Comparison of ENCODE assay signal across 21 cellular contexts in genomic region chr9:134678671-134679443, GRCh38. TPM values are rescaled to one million over a fixed set of nuclear protein-coding genes. Genes with fewer than 3 reads are reported as not detected.
DNase-seq lines count a peak whose midpoint lies in the region; ATAC-seq and TF ChIP-seq lines count a peak whose summit lies in the region.
"Had no signal": no experiment of that assay in that cellular context is flagged by ENCODE, and none has a peak within 500 bp of the region (broad histone marks: within the 10 kb centered on the region; RNA-seq: fewer than 3 reads in every experiment).

No MANE protein-coding gene starts in this region.

- no peak overlapping the region for H3K4me3 ChIP-seq in GM23338
- no peak overlapping the region for H3K4me3 ChIP-seq in SJCRH30
- H3K4me3 ChIP-seq in right lobe of liver = no peak overlapping the region
- H3K4me3 ChIP-seq in breast epithelium = no peak overlapping the region
- H3K4me3 ChIP-seq: skin epidermis had no signal

- DNase-seq in GM23338 (ENCODE audit: low spot score) (no peak), SJCRH30 (peak; percentile 36 to 47), right lobe of liver (peak in 2 of 3 donors; percentile 10 to 39), retina (peak; percentile 82), breast epithelium (ENCODE audit: low spot score in 2 of 2) (no peak)
- DNase-seq in activated CD8-positive, alpha-beta memory T cell treated with anti-CD3 and anti-CD28 coated beads, Interleukin-2, amount 50 U/mL, for 48 hours = no peak
- no peak for DNase-seq in stimulated activated effector memory CD8-positive, alpha-beta T cell treated with anti-CD3 and anti-CD28 coated beads, Interleukin-12 subunit alpha, Interleukin-12 subunit beta, amount 100 ng/mL, for 72 hours (ENCODE audit: low spot score in 2 of 2)
- DNase-seq: activated naive CD8-positive, alpha-beta T cell treated with anti-CD3 and anti-CD28 coated beads for 36 hours; BE2C; GF-D8; H9; NCI-H2029 treated with DMSO at 0.1 percent for 48 hours; NCI-H226 had no signal

- 41% methylated on average over 5 of the region's 17 CpGs for WGBS in right lobe of liver (ENCODE audit: insufficient coverage, low coverage, low lambda C conversion rate, missing lambda C conversion rate)

- H3K9me3 Mint-ChIP-seq in GM23338 = no peaks in the 10 kb centered on the region; the same call in 1 of the 3 replicates
- no peaks in the 10 kb centered on the region for H3K9me3 Mint-ChIP-seq in stimulated activated effector memory CD8-positive, alpha-beta T cell treated with anti-CD3 and anti-CD28 coated beads, Interleukin-12 subunit alpha, Interleukin-12 subunit beta, amount 100 ng/mL, for 72 hours
- H3K9me3 Mint-ChIP-seq: activated naive CD8-positive, alpha-beta T cell treated with anti-CD3 and anti-CD28 coated beads for 36 hours; activated T-helper 2 cell treated with anti-CD3 and anti-CD28 coated beads, Interferon-gamma antibody, Interleukin-2, Interleukin-4, amounts not matched to agents 10 μg/mL and 5 μg/mL and 100 μg/mL, durations not matched to agents 14 hours and 24 hours and 36 hours had no signal

- H3K4me1 Mint-ChIP-seq in GM23338 = peaks cover 5% of the 10 kb centered on the region; the same call in 2 of the 3 replicates
- H3K4me1 Mint-ChIP-seq in stimulated activated effector memory CD8-positive, alpha-beta T cell treated with anti-CD3 and anti-CD28 coated beads, Interleukin-12 subunit alpha, Interleukin-12 subunit beta, amount 100 ng/mL, for 72 hours = no peaks in the 10 kb centered on the region
- H3K4me1 Mint-ChIP-seq: activated naive CD8-positive, alpha-beta T cell treated with anti-CD3 and anti-CD28 coated beads for 36 hours; stimulated activated memory B cell treated with anti-CD40 and anti-IgM and Interleukin-4, amounts not matched to agents 10 μg/mL and 1 μg/mL and 100 μg/mL, for 72 hours had no signal

- no peak overlapping the region for H3K4me2 ChIP-seq in GM23338

- H3K9me2 ChIP-seq in GM23338 (ENCODE audit: insufficient read depth) = no peaks in the 10 kb centered on the region

- H3K4me3 Mint-ChIP-seq in GM23338 = no peak overlapping the region
- H3K4me3 Mint-ChIP-seq in stimulated activated effector memory CD8-positive, alpha-beta T cell treated with anti-CD3 and anti-CD28 coated beads, Interleukin-12 subunit alpha, Interleukin-12 subunit beta, amount 100 ng/mL, for 72 hours = no peak overlapping the region
- H3K4me3 Mint-ChIP-seq: activated naive CD8-positive, alpha-beta T cell treated with anti-CD3 and anti-CD28 coated beads for 36 hours; H9; stimulated activated memory B cell treated with anti-CD40 and anti-IgM and Interleukin-4, amounts not matched to agents 10 μg/mL and 1 μg/mL and 100 μg/mL, for 72 hours had no signal

- no peaks in the 10 kb centered on the region for H3K27me3 ChIP-seq in GM23338 (ENCODE audit: insufficient read depth)
- H3K27me3 ChIP-seq in SJCRH30 = no peaks in the 10 kb centered on the region
- H3K27me3 ChIP-seq in right lobe of liver = no peaks in the 10 kb centered on the region
- no peaks in the 10 kb centered on the region for H3K27me3 ChIP-seq in breast epithelium
- H3K27me3 ChIP-seq: BE2C had no signal

- TF ChIP-seq POLR2A in right lobe of liver (IDR thresholded peaks at IDR 0.05) (no peak), breast epithelium (IDR thresholded peaks at IDR 0.05) (no peak)

- no peaks in the 10 kb centered on the region for H4K20me1 ChIP-seq in GM23338 (replicated peaks; ENCODE audit: insufficient read depth)

- no peak overlapping the region for H2AFZ ChIP-seq in GM23338

- no peaks in the 10 kb centered on the region for H3K79me2 ChIP-seq in GM23338 (replicated peaks; ENCODE audit: insufficient read depth)

- TF ChIP-seq CTCF in GM23338 (conservative IDR thresholded peaks at IDR 0.05; ENCODE audit: low read depth in 2 of 2) (no peak), right lobe of liver (IDR thresholded peaks at IDR 0.05) (no peak), breast epithelium (IDR thresholded peaks at IDR 0.05) (no peak)

- ATAC-seq in GM23338 = peak; percentile 59
- no peak for ATAC-seq in right lobe of liver
- no peak for ATAC-seq in stimulated activated effector memory CD8-positive, alpha-beta T cell treated with anti-CD3 and anti-CD28 coated beads, Interleukin-12 subunit alpha, Interleukin-12 subunit beta, amount 100 ng/mL, for 72 hours
- no peak for ATAC-seq in HG02623 (IDR thresholded peaks at IDR 0.05; ENCODE audit: unreplicated experiment)
- ATAC-seq: left lobe of liver; stimulated activated memory B cell treated with anti-CD40 and anti-IgM and Interleukin-4, amounts not matched to agents 10 μg/mL and 1 μg/mL and 100 μg/mL, for 72 hours had no signal

- H3K27ac ChIP-seq in GM23338 (ENCODE audit: low read depth) = no peak overlapping the region
- H3K27ac ChIP-seq in SJCRH30 = no peak overlapping the region
- H3K27ac ChIP-seq in right lobe of liver = no peak overlapping the region
- H3K27ac ChIP-seq in breast epithelium = no peak overlapping the region
- H3K27ac ChIP-seq: epithelial cell of prostate, skin epidermis had no signal

- H3K4me1 ChIP-seq in GM23338 (ENCODE audit: insufficient read depth) (no peaks in the 10 kb centered on the region), SJCRH30 (peaks cover 15% of the 10 kb centered on the region; the same call in 1 of the 2 replicates), right lobe of liver (no peaks in the 10 kb centered on the region), breast epithelium (no peaks in the 10 kb centered on the region)
- H3K4me1 ChIP-seq: BE2C had no signal

- H3K9me3 ChIP-seq in SJCRH30 (replicated peaks) = no peaks in the 10 kb centered on the region
- no peaks in the 10 kb centered on the region for H3K9me3 ChIP-seq in right lobe of liver
- H3K9me3 ChIP-seq in breast epithelium = peaks cover 0 to 5% of the 10 kb centered on the region in 2 donors
- H3K9me3 ChIP-seq: BE2C had no signal

- no peaks in the 10 kb centered on the region for H3K36me3 Mint-ChIP-seq in GM23338 (ENCODE audit: low read depth)
- no peaks in the 10 kb centered on the region for H3K36me3 Mint-ChIP-seq in stimulated activated effector memory CD8-positive, alpha-beta T cell treated with anti-CD3 and anti-CD28 coated beads, Interleukin-12 subunit alpha, Interleukin-12 subunit beta, amount 100 ng/mL, for 72 hours
- H3K36me3 Mint-ChIP-seq: activated naive CD8-positive, alpha-beta T cell treated with anti-CD3 and anti-CD28 coated beads for 36 hours; stimulated activated memory B cell treated with anti-CD40 and anti-IgM and Interleukin-4, amounts not matched to agents 10 μg/mL and 1 μg/mL and 100 μg/mL, for 72 hours had no signal

- no peaks in the 10 kb centered on the region for H3F3A ChIP-seq in GM23338 (replicated peaks; ENCODE audit: low read depth)

- H3K36me3 ChIP-seq in GM23338 (ENCODE audit: insufficient read depth) (no peaks in the 10 kb centered on the region), SJCRH30 (no peaks in the 10 kb centered on the region), right lobe of liver (no peaks in the 10 kb centered on the region), breast epithelium (no peaks in the 10 kb centered on the region)
- H3K36me3 ChIP-seq: BE2C had no signal

- H3K27me3 Mint-ChIP-seq in GM23338 (ENCODE audit: insufficient read depth, low read depth, poor library complexity) = peaks cover 5% of the 10 kb centered on the region
- H3K27me3 Mint-ChIP-seq: activated naive CD8-positive, alpha-beta T cell treated with anti-CD3 and anti-CD28 coated beads for 36 hours had no signal

- H3K27ac Mint-ChIP-seq in GM23338 = no peak overlapping the region
- H3K27ac Mint-ChIP-seq in stimulated activated effector memory CD8-positive, alpha-beta T cell treated with anti-CD3 and anti-CD28 coated beads, Interleukin-12 subunit alpha, Interleukin-12 subunit beta, amount 100 ng/mL, for 72 hours = no peak overlapping the region
- H3K27ac Mint-ChIP-seq: activated naive CD8-positive, alpha-beta T cell treated with anti-CD3 and anti-CD28 coated beads for 36 hours; activated T-helper 2 cell treated with anti-CD3 and anti-CD28 coated beads, Interferon-gamma antibody, Interleukin-2, Interleukin-4, amounts not matched to agents 10 μg/mL and 5 μg/mL and 100 μg/mL, durations not matched to agents 14 hours and 24 hours and 36 hours; H9; progenitor cell of endocrine pancreas; stimulated activated memory B cell treated with anti-CD40 and anti-IgM and Interleukin-4, amounts not matched to agents 10 μg/mL and 1 μg/mL and 100 μg/mL, for 72 hours had no signal

- intact Hi-C loops in right lobe of liver (cut with DNase I) (no loop called here), breast epithelium (cut with DNase I; ENCODE audit: low total_unique reads) (no loop called here)

TF ChIP-seq in GM23338, 12 proteins besides CTCF, POLR2A, EP300 and RAD21 (continues in another document):
- no peak for TF ChIP-seq NANOG (IDR thresholded peaks at IDR 0.05; ENCODE audit: borderline replicate concordance)
- no peak for TF ChIP-seq STAT1 (IDR thresholded peaks at IDR 0.05; ENCODE audit: unreplicated experiment)
- no peak for TF ChIP-seq EZH2 (IDR thresholded peaks at IDR 0.05; ENCODE audit: low read depth, unreplicated experiment)

RNA-seq across cellular contexts. Expression of gene COL5A1, which starts 37.3 kb away (rescaled TPM):
- 12.3 and 13.1 TPM in 2 replicates for total RNA-seq in GM23338 (2014; rRNA removed; shearing (Covaris generic))
- 2.5 and 3.3 TPM in 2 replicates for polyA plus RNA-seq in GM23338 (2016; fragmentation: Nextera tagmentation; extraction: Ambion mirVana)
- 30.9 and 32.1 TPM in 2 replicates for total RNA-seq in SJCRH30 (2014; rRNA removed; shearing (Covaris generic))
- total RNA-seq in right lobe of liver (10 to 100 TPM in 2 of 6 experiments, 1 to 10 TPM in 4; 1.5 to 17.0 (median 7.7) TPM), breast epithelium (10 to 100 TPM; 12.1 to 17.0 (median 15.4) TPM)
- total RNA-seq: activated T-helper 2 cell treated with anti-CD3 and anti-CD28 coated beads, Interferon-gamma antibody, Interleukin-2, Interleukin-4, amounts not matched to agents 10 μg/mL and 5 μg/mL and 100 μg/mL, durations not matched to agents 14 hours and 24 hours and 36 hours had no signal
- polyA plus RNA-seq: neural cell had no signal

Comparison
In these comparisons a context has a peak if more than half of its experiments do, and no peak if none do; other contexts are left out.
1. DNase-seq: peak in SJCRH30 (2 of 2), right lobe of liver (2 of 3) and retina (single experiment); none in GM23338 (single experiment), activated CD8-positive, alpha-beta memory T cell treated with anti-CD3 and anti-CD28 coated beads, Interleukin-2, amount 50 U/mL, for 48 hours (single experiment), stimulated activated effector memory CD8-positive, alpha-beta T cell treated with anti-CD3 and anti-CD28 coated beads, Interleukin-12 subunit alpha, Interleukin-12 subunit beta, amount 100 ng/mL, for 72 hours (0 of 2) and breast epithelium (0 of 2).